In the genomic region with DNA sequence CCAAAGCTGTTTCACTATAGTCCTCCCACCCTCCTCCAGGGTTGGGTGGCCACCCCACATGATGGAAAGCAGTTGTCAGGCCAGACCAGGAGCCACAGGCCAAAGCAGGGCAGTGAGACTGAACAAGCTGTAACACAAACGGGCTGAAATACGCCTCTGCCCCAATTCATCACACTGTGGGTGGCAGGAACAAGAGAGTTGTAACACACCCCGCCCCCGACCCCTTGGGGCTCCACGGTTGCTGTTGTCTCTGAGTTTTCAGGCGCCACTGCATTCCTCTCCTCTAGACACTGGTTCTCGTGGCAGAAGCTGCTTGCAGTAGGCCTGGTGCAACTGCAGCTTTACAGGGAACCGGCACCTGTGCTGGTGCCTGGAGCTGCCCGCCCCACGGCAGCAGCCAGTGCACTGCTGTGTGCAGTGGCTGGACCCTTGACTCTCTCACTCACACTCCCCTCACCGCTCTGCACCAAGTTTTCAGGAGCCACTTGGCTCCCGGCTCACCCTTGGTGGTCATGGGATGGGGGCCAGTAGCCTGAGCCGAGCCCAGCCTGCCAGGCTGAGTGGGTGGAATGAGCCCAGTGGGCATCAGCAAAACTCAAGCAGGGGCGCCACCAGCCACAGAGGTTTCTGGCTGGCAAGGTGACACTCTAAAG, we compare ENCODE assay signal across 1 cellular context.
TF ChIP-seq lines count a peak whose summit lies in the region.

No MANE protein-coding gene starts in this region.

TF ChIP-seq in H1, 55 proteins besides CTCF, POLR2A, EP300 and RAD21:
- no peak for TF ChIP-seq SRF (IDR thresholded peaks at IDR 0.05; ENCODE audit: low read depth, low read length)
- no peak for TF ChIP-seq CREB1 (IDR thresholded peaks at IDR 0.05)
- no peak for TF ChIP-seq TCF12 (IDR thresholded peaks at IDR 0.05; ENCODE audit: low read depth, low read length)
- no peak for TF ChIP-seq CHD2 (IDR thresholded peaks at IDR 0.05; ENCODE audit: low read length)
- TF ChIP-seq RNF2 (IDR thresholded peaks at IDR 0.05; ENCODE audit: borderline replicate concordance, low read depth, low read length, missing control alignments, poor library complexity, severe bottlenecking), result no peak
